ENCODE assay signal across 26 cellular contexts in the genomic region with DNA sequence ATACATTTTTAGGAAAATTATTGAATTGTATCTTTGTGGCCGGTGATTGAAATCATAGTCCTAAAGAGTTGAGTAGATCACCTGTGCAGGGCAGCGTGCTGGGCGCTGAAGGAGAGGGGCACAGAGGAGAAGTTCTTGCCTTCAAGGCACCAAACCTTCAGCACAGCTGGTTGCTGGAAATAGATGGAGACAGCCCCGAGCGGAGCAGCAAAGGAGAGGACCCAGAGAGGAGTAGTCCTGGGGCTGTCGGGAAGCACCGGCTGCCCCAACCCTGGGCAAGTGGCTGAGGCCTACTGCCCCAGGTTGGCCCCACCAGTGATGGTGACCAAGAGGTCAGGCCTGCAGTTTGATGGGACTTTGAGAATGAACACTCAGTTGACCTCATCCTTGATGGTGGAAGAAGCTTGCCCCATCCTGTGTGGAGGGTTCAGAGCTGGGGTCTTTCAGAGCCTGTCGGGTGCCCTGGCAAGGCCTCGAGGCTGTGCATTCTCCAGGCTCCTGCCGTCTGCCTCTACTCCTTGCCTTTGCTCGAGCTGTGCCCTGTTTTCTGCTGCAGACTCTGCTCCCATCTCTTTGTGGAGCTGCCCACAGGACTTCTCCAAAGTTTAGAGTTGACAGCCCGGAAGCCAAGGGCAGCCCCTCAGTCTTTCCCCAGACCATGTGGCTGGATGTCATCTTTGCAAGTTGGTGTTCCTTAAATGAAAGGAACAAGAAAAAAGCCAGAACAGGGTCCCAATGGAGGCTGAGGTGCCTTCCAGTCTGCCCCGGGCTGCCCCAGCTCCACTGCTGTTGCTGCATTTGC.
DNase-seq lines count a peak whose midpoint lies in the region; ATAC-seq and TF ChIP-seq lines count a peak whose summit lies in the region.
"Had no signal": no experiment of that assay in that cellular context is flagged by ENCODE, and none has a peak within 500 bp of the region (broad histone marks: within the 10 kb centered on the region; RNA-seq: fewer than 3 reads in every experiment).

No MANE protein-coding gene starts in this region.

- H3K9ac ChIP-seq in neural progenitor cell = no peak overlapping the region
- H3K9ac ChIP-seq: BLaER1 treated with 17β-estradiol and CSF1 and Interleukin-3, amounts not matched to agents 10 nM and 100 nM had no signal

- no peaks in the 10 kb centered on the region for H3K36me3 Mint-ChIP-seq in chondrocyte (ENCODE audit: low read depth)
- H3K36me3 Mint-ChIP-seq in neural progenitor cell = no peaks in the 10 kb centered on the region
- H3K36me3 Mint-ChIP-seq: activated CD4-positive, alpha-beta memory T cell treated with anti-CD3 and anti-CD28 coated beads for 36 hours had no signal

- no peak for TF ChIP-seq POLR2A in tibial nerve (IDR thresholded peaks at IDR 0.05)

- no peak for ATAC-seq in stimulated activated naive CD8-positive, alpha-beta T cell treated with anti-CD3 and anti-CD28 coated beads, Interleukin-15, amount 100 ng/mL, for 72 hours
- ATAC-seq in stimulated activated naive CD8-positive, alpha-beta T cell treated with anti-CD3 and anti-CD28 coated beads, Interleukin-15, Interleukin-2, amounts not matched to agents 100 U/mL and 50 U/mL, for 24 hours = no peak
- no peak for ATAC-seq in GM21390 (IDR thresholded peaks at IDR 0.05; ENCODE audit: unreplicated experiment)
- ATAC-seq: body of pancreas had no signal

- no peaks in the 10 kb centered on the region for H3K9me3 ChIP-seq in neural progenitor cell (ENCODE audit: low read depth)
- H3K9me3 ChIP-seq in tibial nerve = no peaks in the 10 kb centered on the region
- H3K9me3 ChIP-seq: BLaER1 treated with 17β-estradiol and CSF1 and Interleukin-3, amounts not matched to agents 10 nM and 100 nM; body of pancreas; MG63 had no signal

- no peak for DNase-seq in stimulated activated naive CD8-positive, alpha-beta T cell treated with anti-CD3 and anti-CD28 coated beads, Interleukin-15, amount 100 ng/mL, for 72 hours
- DNase-seq in stimulated activated naive CD8-positive, alpha-beta T cell treated with anti-CD3 and anti-CD28 coated beads, Interleukin-15, Interleukin-2, amounts not matched to agents 100 U/mL and 50 U/mL, for 24 hours = no peak
- DNase-seq in chondrocyte (ENCODE audit: low spot score) (peak; percentile 72), neural progenitor cell (ENCODE audit: low spot score) (no peak), tibial nerve (ENCODE audit: low spot score in 2 of 2) (no peak)
- no peak for DNase-seq in activated effector memory CD4-positive, alpha-beta T cell treated with anti-CD3 and anti-CD28 coated beads, Interleukin-2, amount 50 U/mL, for 16 hours
- DNase-seq: activated CD4-positive, alpha-beta memory T cell treated with anti-CD3 and anti-CD28 coated beads for 36 hours; activated CD4-positive, CD25-positive, alpha-beta regulatory T cell treated with anti-CD3 and anti-CD28 coated beads, Interleukin-2, amount 50 U/mL, for 72 hours; activated effector memory CD4-positive, alpha-beta T cell treated with Interleukin-2 at 50 U/mL for 16 hours; DMS79 treated with DMSO at 0.1 percent for 48 hours; GF-D8; HCEC 1CT; KG1; mammary epithelial cell; MG63; NCI-H2029; NCI-H2227 treated with DMSO at 0.1 percent for 48 hours; NCI-H69; stimulated activated CD4-positive, alpha-beta T cell treated with anti-CD3 and anti-CD28 coated beads, Interleukin-1b, Interleukin-23, amount 100 ng/mL, for 48 hours; substantia nigra had no signal

- no peaks in the 10 kb centered on the region for H3K36me3 ChIP-seq in neural progenitor cell
- no peaks in the 10 kb centered on the region for H3K36me3 ChIP-seq in tibial nerve
- H3K36me3 ChIP-seq: MG63 had no signal

- H3K79me2 ChIP-seq in neural progenitor cell (ENCODE audit: low read depth) = no peaks in the 10 kb centered on the region

- no peak overlapping the region for H2AFZ ChIP-seq in neural progenitor cell (replicated peaks)

- H3F3A ChIP-seq in neural progenitor cell (ENCODE audit: low read depth) = no peaks in the 10 kb centered on the region

- peak overlapping the region; percentile 80 to 91 for H3K27ac Mint-ChIP-seq in stimulated activated naive CD8-positive, alpha-beta T cell treated with anti-CD3 and anti-CD28 coated beads, Interleukin-15, amount 100 ng/mL, for 72 hours
- H3K27ac Mint-ChIP-seq in chondrocyte (ENCODE audit: unreplicated experiment) = peak overlapping the region; percentile 77
- H3K27ac Mint-ChIP-seq in neural progenitor cell = peak overlapping the region; percentile 89
- H3K27ac Mint-ChIP-seq: activated CD4-positive, alpha-beta memory T cell treated with anti-CD3 and anti-CD28 coated beads for 36 hours; T-helper 1 cell treated with Interleukin-12 subunit alpha and Interleukin-12 subunit beta and Interleukin-4 antibody, amounts not matched to agents 30 μg/mL and 1 μg/mL, for 36 hours had no signal

- no peak overlapping the region for H3K4me3 Mint-ChIP-seq in stimulated activated naive CD8-positive, alpha-beta T cell treated with anti-CD3 and anti-CD28 coated beads, Interleukin-15, amount 100 ng/mL, for 72 hours
- no peak overlapping the region for H3K4me3 Mint-ChIP-seq in chondrocyte (ENCODE audit: unreplicated experiment)
- no peak overlapping the region for H3K4me3 Mint-ChIP-seq in neural progenitor cell
- H3K4me3 Mint-ChIP-seq: activated CD4-positive, alpha-beta memory T cell treated with anti-CD3 and anti-CD28 coated beads for 36 hours; T-helper 1 cell treated with Interleukin-12 subunit alpha and Interleukin-12 subunit beta and Interleukin-4 antibody, amounts not matched to agents 30 μg/mL and 1 μg/mL, for 36 hours had no signal

- peaks cover 6% of the 10 kb centered on the region for H4K20me1 ChIP-seq in neural progenitor cell (ENCODE audit: low read depth)

- H3K4me1 ChIP-seq in neural progenitor cell (peaks cover 22% of the 10 kb centered on the region), tibial nerve (peaks cover 0 to 37% (median 0%) of the 10 kb centered on the region in 4 donors)

- no peak overlapping the region for H3K4me2 ChIP-seq in neural progenitor cell
- H3K4me2 ChIP-seq: BLaER1 treated with 17β-estradiol and CSF1 and Interleukin-3, amounts not matched to agents 10 nM and 100 nM had no signal

- TF ChIP-seq CTCF in chondrocyte (IDR thresholded peaks at IDR 0.05) (no peak), neural progenitor cell (IDR thresholded peaks at IDR 0.05) (no peak), tibial nerve (IDR thresholded peaks at IDR 0.05) (no peak)

- H3K4me3 ChIP-seq in neural progenitor cell (no peak overlapping the region), tibial nerve (no peak overlapping the region)
- H3K4me3 ChIP-seq: BLaER1 treated with 17β-estradiol and CSF1 and Interleukin-3, amounts not matched to agents 10 nM and 100 nM; body of pancreas; MG63; SK-N-MC had no signal

- H3K27me3 Mint-ChIP-seq in stimulated activated naive CD8-positive, alpha-beta T cell treated with anti-CD3 and anti-CD28 coated beads, Interleukin-15, amount 100 ng/mL, for 72 hours = no peaks in the 10 kb centered on the region
- H3K27me3 Mint-ChIP-seq in chondrocyte (ENCODE audit: low read depth) = no peaks in the 10 kb centered on the region
- H3K27me3 Mint-ChIP-seq in neural progenitor cell (ENCODE audit: insufficient read depth, low read depth) = peaks cover 4% of the 10 kb centered on the region
- H3K27me3 Mint-ChIP-seq: activated CD4-positive, alpha-beta memory T cell treated with anti-CD3 and anti-CD28 coated beads for 36 hours had no signal

- H3K27me3 ChIP-seq in neural progenitor cell = no peaks in the 10 kb centered on the region
- H3K27me3 ChIP-seq in tibial nerve = no peaks in the 10 kb centered on the region
- H3K27me3 ChIP-seq: BLaER1 treated with 17β-estradiol and CSF1 and Interleukin-3, amounts not matched to agents 10 nM and 100 nM; body of pancreas; MG63 had no signal

- no peaks in the 10 kb centered on the region for H3K9me3 Mint-ChIP-seq in stimulated activated naive CD8-positive, alpha-beta T cell treated with anti-CD3 and anti-CD28 coated beads, Interleukin-15, amount 100 ng/mL, for 72 hours
- H3K9me3 Mint-ChIP-seq in chondrocyte (ENCODE audit: low read depth) = no peaks in the 10 kb centered on the region
- H3K9me3 Mint-ChIP-seq in neural progenitor cell = no peaks in the 10 kb centered on the region
- H3K9me3 Mint-ChIP-seq: activated CD4-positive, alpha-beta memory T cell treated with anti-CD3 and anti-CD28 coated beads for 36 hours; T-helper 1 cell treated with Interleukin-12 subunit alpha and Interleukin-12 subunit beta and Interleukin-4 antibody, amounts not matched to agents 30 μg/mL and 1 μg/mL, for 36 hours had no signal

- peaks cover 63% of the 10 kb centered on the region for H3K4me1 Mint-ChIP-seq in stimulated activated naive CD8-positive, alpha-beta T cell treated with anti-CD3 and anti-CD28 coated beads, Interleukin-15, amount 100 ng/mL, for 72 hours
- H3K4me1 Mint-ChIP-seq in chondrocyte (ENCODE audit: low read depth) (peaks cover 10% of the 10 kb centered on the region), neural progenitor cell (peaks cover 39% of the 10 kb centered on the region)

- 94 to 96% methylated on average over 13 of the region's 13 CpGs for WGBS in tibial nerve, 2 donors

- H3K27ac ChIP-seq in neural progenitor cell = no peak overlapping the region
- no peak overlapping the region for H3K27ac ChIP-seq in tibial nerve
- H3K27ac ChIP-seq: BLaER1 treated with 17β-estradiol and CSF1 and Interleukin-3, amounts not matched to agents 10 nM and 100 nM; body of pancreas; epithelial cell of prostate; SK-N-MC had no signal

- TF ChIP-seq EP300 in tibial nerve (IDR thresholded peaks at IDR 0.05) = no peak
